ENCODE assay signal across 18 cellular contexts in the genomic region with DNA sequence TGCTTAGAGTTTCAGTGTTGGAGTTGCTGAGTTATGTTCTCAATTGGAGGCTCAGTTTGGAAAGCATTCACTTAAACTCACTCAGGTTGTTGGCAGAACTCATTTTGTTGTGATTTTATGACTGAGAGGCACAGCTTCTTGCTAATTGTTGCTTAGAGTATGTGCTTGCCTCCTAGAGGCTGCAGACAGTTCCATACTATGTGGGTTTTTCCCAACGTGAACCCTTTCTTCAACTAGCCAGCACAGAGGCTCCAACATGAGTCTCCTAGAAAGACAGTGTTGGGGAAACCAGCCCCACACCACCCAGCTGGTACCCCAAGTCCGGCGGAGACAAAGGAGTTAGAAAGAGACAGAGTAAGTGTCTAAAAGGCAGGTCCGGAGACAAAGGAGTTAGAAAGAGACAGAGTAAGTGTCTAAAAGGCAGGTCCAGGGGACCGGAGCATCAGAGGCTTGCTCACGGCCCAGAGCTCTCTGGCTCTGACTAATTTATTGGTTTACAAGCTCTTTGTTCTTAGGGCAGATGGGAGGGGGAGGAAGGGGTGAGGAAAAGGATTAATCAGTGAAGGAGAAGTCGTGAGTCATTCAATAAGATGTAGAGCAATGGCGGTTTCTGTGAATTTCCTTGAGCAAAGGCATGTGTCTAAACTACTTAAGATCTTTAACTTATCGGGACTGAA.
DNase-seq lines count a peak whose midpoint lies in the region; ATAC-seq and TF ChIP-seq lines count a peak whose summit lies in the region.
"Had no signal": no experiment of that assay in that cellular context is flagged by ENCODE, and none has a peak within 500 bp of the region (broad histone marks: within the 10 kb centered on the region; RNA-seq: fewer than 3 reads in every experiment).

No MANE protein-coding gene starts in this region.

- H3K9me2 ChIP-seq in PC-3 (replicated peaks; ENCODE audit: low read length) = no peaks in the 10 kb centered on the region

- ATAC-seq in PC-3 = peak; percentile 83
- ATAC-seq: left cardiac atrium; stimulated activated naive CD8-positive, alpha-beta T cell treated with anti-CD3 and anti-CD28 coated beads, Interleukin-15, Interleukin-2, amounts not matched to agents 100 U/mL and 50 U/mL, for 24 hours had no signal

- H3K4me1 ChIP-seq in PC-3 (ENCODE audit: insufficient read depth, low read length) (peaks cover 13% of the 10 kb centered on the region; the same call in 1 of the 2 replicates), neural progenitor cell (no peaks in the 10 kb centered on the region)
- H3K4me1 ChIP-seq: ascending aorta, Peyer's patch, vagina had no signal

- H3K36me3 Mint-ChIP-seq in neural progenitor cell = peaks cover 4% of the 10 kb centered on the region

- intact Hi-C loops in PC-3 (cut with micrococcal nuclease) = no loop called here

- no peaks in the 10 kb centered on the region for H3K36me3 ChIP-seq in PC-3 (ENCODE audit: low read depth, low read length)
- peaks cover 3% of the 10 kb centered on the region for H3K36me3 ChIP-seq in neural progenitor cell
- H3K36me3 ChIP-seq: ascending aorta, Peyer's patch, vagina had no signal

- peaks cover 3% of the 10 kb centered on the region; the same call in 1 of the 2 replicates for H3K9me3 ChIP-seq in PC-3 (ENCODE audit: low read length)
- peaks cover 7% of the 10 kb centered on the region for H3K9me3 ChIP-seq in neural progenitor cell (ENCODE audit: low read depth)
- H3K9me3 ChIP-seq: ascending aorta, Peyer's patch, vagina had no signal

- H3K9me3 Mint-ChIP-seq in neural progenitor cell = peaks cover 12% of the 10 kb centered on the region

- H3K4me2 ChIP-seq in PC-3 (ENCODE audit: low read length) = peak overlapping the region; percentile 52
- peak overlapping the region; percentile 35 for H3K4me2 ChIP-seq in neural progenitor cell

- H3K27me3 Mint-ChIP-seq in neural progenitor cell (ENCODE audit: insufficient read depth, low read depth) = peaks cover 6% of the 10 kb centered on the region

- no peak overlapping the region for H3K4me3 ChIP-seq in PC-3 (ENCODE audit: low read length)
- no peak overlapping the region for H3K4me3 ChIP-seq in neural progenitor cell
- H3K4me3 ChIP-seq: ascending aorta, Peyer's patch, vagina had no signal

- H3K27ac ChIP-seq in PC-3 (ENCODE audit: low read length) = peak overlapping the region; percentile 51
- H3K27ac ChIP-seq in epithelial cell of prostate = no peak overlapping the region
- H3K27ac ChIP-seq in neural progenitor cell = peak overlapping the region; percentile 9
- H3K27ac ChIP-seq in caudate nucleus (ENCODE audit: low read depth, low read length) = no peak overlapping the region
- H3K27ac ChIP-seq: ascending aorta, Peyer's patch, vagina, VCaP had no signal

- H3K79me2 ChIP-seq in PC-3 (ENCODE audit: low read length) (no peaks in the 10 kb centered on the region), neural progenitor cell (ENCODE audit: low read depth) (no peaks in the 10 kb centered on the region)

- H3K27me3 ChIP-seq in PC-3 (ENCODE audit: low read length) (no peaks in the 10 kb centered on the region), neural progenitor cell (no peaks in the 10 kb centered on the region)
- H3K27me3 ChIP-seq: ascending aorta, Peyer's patch, vagina had no signal

- TF ChIP-seq CTCF in PC-3 (conservative IDR thresholded peaks at IDR 0.05; ENCODE audit: low read depth, low read length) (no peak), neural progenitor cell (IDR thresholded peaks at IDR 0.05) (no peak)

- DNase-seq in H4 (ENCODE audit: low spot score) (peak; percentile 11), PC-3 (peak; percentile 78), epithelial cell of prostate (ENCODE audit: low read depth, low spot score) (peak; percentile 34), neural progenitor cell (ENCODE audit: low spot score) (peak; percentile 45), caudate nucleus (lab: John Stamatoyannopoulos, UW) (no peak), G401 (ENCODE audit: low spot score) (no peak), AG20443 (ENCODE audit: low spot score) (no peak), anterior cingulate cortex (lab: John Stamatoyannopoulos, UW) (no peak)
- DNase-seq: dermis blood vessel endothelial cell; head of caudate nucleus; left cardiac atrium; NCI-H2029; NCI-H69; stimulated activated naive CD8-positive, alpha-beta T cell treated with anti-CD3 and anti-CD28 coated beads, Interleukin-15, Interleukin-2, amounts not matched to agents 100 U/mL and 50 U/mL, for 24 hours had no signal

- peak overlapping the region; percentile 65 for H3K4me3 Mint-ChIP-seq in neural progenitor cell

- BruUV-seq in PC-3 (replicated peaks; lab: Mats Ljungman, UMichigan) = no TSS peak

- H4K20me1 ChIP-seq in PC-3 (ENCODE audit: low read length) (no peaks in the 10 kb centered on the region), neural progenitor cell (ENCODE audit: low read depth) (no peaks in the 10 kb centered on the region)

- peak overlapping the region; percentile 99 for H3K27ac Mint-ChIP-seq in neural progenitor cell

- CTCF ChIA-PET in PC-3 (lab: Charles Lee) = interaction anchor here (0.6 kb wide), 2 partner anchors 446 to 591 kb away, joined by 3 to 7 read pairs; no protein-coding TSS in a partner anchor

- POLR2A ChIA-PET in PC-3 (lab: Charles Lee; ENCODE audit: unreplicated experiment) = no interaction called here

- H2AFZ ChIP-seq in PC-3 (ENCODE audit: low read length) (peak overlapping the region; percentile 83), neural progenitor cell (replicated peaks) (peak overlapping the region; percentile 81)

- no peak overlapping the region for H3K9ac ChIP-seq in PC-3 (ENCODE audit: low read length)
- no peak overlapping the region for H3K9ac ChIP-seq in neural progenitor cell

- H3K4me1 Mint-ChIP-seq in neural progenitor cell = peaks cover 28% of the 10 kb centered on the region

- H3F3A ChIP-seq in PC-3 (ENCODE audit: low read length, unreplicated experiment) (no peaks in the 10 kb centered on the region), neural progenitor cell (ENCODE audit: low read depth) (no peaks in the 10 kb centered on the region)

- in situ Hi-C loops in G401 (cut with HindIII; ENCODE audit: low sequenced_read_pairs) = no loop called here

Comparison
In these comparisons a context has a peak if more than half of its experiments do, and no peak if none do; other contexts are left out.
1. DNase-seq: peak in H4 (single experiment), PC-3 (single experiment), epithelial cell of prostate (single experiment) and neural progenitor cell (single experiment); none in caudate nucleus (0 of 61), G401 (single experiment), AG20443 (single experiment) and anterior cingulate cortex (0 of 58).
2. H3K27ac ChIP-seq: peak in PC-3 (single experiment) and neural progenitor cell (single experiment); none in epithelial cell of prostate (single experiment) and caudate nucleus (single experiment).